In genomic region chr9:94807556-94807955, GRCh38 we compare ENCODE assay signal across 1 cellular context.
TF ChIP-seq lines count a peak whose summit lies in the region.

No MANE protein-coding gene starts in this region.

TF ChIP-seq in GM12878, 131 proteins besides CTCF, POLR2A, EP300 and RAD21:
- TF ChIP-seq, protein P1, sequence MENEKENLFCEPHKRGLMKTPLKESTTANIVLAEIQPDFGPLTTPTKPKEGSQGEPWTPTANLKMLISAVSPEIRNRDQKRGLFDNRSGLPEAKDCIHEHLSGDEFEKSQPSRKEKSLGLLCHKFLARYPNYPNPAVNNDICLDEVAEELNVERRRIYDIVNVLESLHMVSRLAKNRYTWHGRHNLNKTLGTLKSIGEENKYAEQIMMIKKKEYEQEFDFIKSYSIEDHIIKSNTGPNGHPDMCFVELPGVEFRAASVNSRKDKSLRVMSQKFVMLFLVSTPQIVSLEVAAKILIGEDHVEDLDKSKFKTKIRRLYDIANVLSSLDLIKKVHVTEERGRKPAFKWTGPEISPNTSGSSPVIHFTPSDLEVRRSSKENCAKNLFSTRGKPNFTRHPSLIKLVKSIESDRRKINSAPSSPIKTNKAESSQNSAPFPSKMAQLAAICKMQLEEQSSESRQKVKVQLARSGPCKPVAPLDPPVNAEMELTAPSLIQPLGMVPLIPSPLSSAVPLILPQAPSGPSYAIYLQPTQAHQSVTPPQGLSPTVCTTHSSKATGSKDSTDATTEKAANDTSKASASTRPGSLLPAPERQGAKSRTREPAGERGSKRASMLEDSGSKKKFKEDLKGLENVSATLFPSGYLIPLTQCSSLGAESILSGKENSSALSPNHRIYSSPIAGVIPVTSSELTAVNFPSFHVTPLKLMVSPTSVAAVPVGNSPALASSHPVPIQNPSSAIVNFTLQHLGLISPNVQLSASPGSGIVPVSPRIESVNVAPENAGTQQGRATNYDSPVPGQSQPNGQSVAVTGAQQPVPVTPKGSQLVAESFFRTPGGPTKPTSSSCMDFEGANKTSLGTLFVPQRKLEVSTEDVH (IDR thresholded peaks at IDR 0.05; ENCODE audit: low read depth, partially characterized antibody) = no peak
- TF ChIP-seq ATF7 (IDR thresholded peaks at IDR 0.05; ENCODE audit: low read depth) = no peak
- TF ChIP-seq ZZZ3 (IDR thresholded peaks at IDR 0.05; ENCODE audit: control insufficient read depth, insufficient read length, low read depth) = no peak
- TF ChIP-seq BHLHE40 (IDR thresholded peaks at IDR 0.05; ENCODE audit: borderline replicate concordance in 1 of 2, low read depth in 2 of 2, low read length in 1 of 2) = no peak
- TF ChIP-seq PML (IDR thresholded peaks at IDR 0.05; ENCODE audit: low read length) = no peak
- TF ChIP-seq STAT1 (conservative IDR thresholded peaks at IDR 0.05) = no peak
- TF ChIP-seq REST (IDR thresholded peaks at IDR 0.05; ENCODE audit: low read depth, low read length) = no peak
- no peak for TF ChIP-seq BACH1 (IDR thresholded peaks at IDR 0.05; ENCODE audit: borderline replicate concordance)
- TF ChIP-seq JUND (IDR thresholded peaks at IDR 0.05; ENCODE audit: low read depth, low read length) = no peak
- no peak for TF ChIP-seq MYC (IDR thresholded peaks at IDR 0.05; ENCODE audit: insufficient read depth, insufficient read length, insufficient replicate concordance, low read length, severe bottlenecking)
- no peak for TF ChIP-seq NBN (IDR thresholded peaks at IDR 0.05)
- no peak for TF ChIP-seq CBFB (IDR thresholded peaks at IDR 0.05; ENCODE audit: low read depth)
